30 cellular contexts compared by ENCODE assay signal in the genomic region with DNA sequence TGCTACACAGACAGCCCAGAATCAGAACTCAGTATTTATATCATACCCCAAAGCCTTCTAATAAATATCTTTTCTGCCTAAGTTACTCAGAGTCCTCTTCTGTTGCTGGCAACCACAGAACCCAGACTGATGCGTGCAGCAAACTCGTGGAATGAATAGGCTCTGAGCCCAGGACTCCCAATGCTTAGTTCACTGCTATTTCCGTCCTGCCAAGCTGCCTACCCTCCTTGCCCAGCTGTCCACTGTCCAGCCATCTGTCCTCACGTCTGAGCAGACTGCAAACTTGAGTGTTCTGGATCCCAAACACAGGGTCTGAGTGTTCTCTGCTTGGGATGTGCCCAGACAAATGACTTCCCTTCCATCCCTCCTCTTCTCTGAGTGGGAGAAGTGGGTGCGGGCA. TPM values are rescaled to one million over a fixed set of nuclear protein-coding genes. Genes with fewer than 3 reads are reported as not detected.
A peak's percentile ranks its signal among the peaks of the same experiment; 100 is the strongest.
DNase-seq lines count a peak whose midpoint lies in the region; ATAC-seq and TF ChIP-seq lines count a peak whose summit lies in the region.
"Had no signal": no experiment of that assay in that cellular context is flagged by ENCODE, and none has a peak within 500 bp of the region (broad histone marks: within the 10 kb centered on the region; RNA-seq: fewer than 3 reads in every experiment).

No MANE protein-coding gene starts in this region.

- peaks cover 14% of the 10 kb centered on the region for H3K27me3 Mint-ChIP-seq in GM23338 (ENCODE audit: insufficient read depth, low read depth, poor library complexity)

- H3K4me3 ChIP-seq in GM23338 (no peak overlapping the region), dorsolateral prefrontal cortex (no peak overlapping the region)
- H3K4me3 ChIP-seq: BLaER1 treated with 17β-estradiol and CSF1 and Interleukin-3, amounts not matched to agents 10 nM and 100 nM; tibial artery had no signal

- H3K4me3 Mint-ChIP-seq in GM23338 = no peak overlapping the region
- H3K4me3 Mint-ChIP-seq: activated B cell treated with CpG ODN at 0.5 μM for 24 hours; activated naive CD4-positive, alpha-beta T cell treated with anti-CD3 and anti-CD28 coated beads for 36 hours; activated T-cell treated with anti-CD3 and anti-CD28 coated beads, Interleukin-2, amount 50 U/mL, for 72 hours; neural crest cell had no signal

- H3K4me2 ChIP-seq in GM23338 = peak overlapping the region; percentile 66; the same call in 1 of the 2 replicates
- H3K4me2 ChIP-seq: BLaER1 treated with 17β-estradiol and CSF1 and Interleukin-3, amounts not matched to agents 10 nM and 100 nM had no signal

- intact Hi-C loops in dorsolateral prefrontal cortex (cut with DNase I) = no loop called here

- peaks cover 2% of the 10 kb centered on the region; the same call in 1 of the 3 replicates for H3K36me3 Mint-ChIP-seq in GM23338 (ENCODE audit: low read depth)

- H3K4me1 ChIP-seq in GM23338 (ENCODE audit: insufficient read depth) = peaks cover 27% of the 10 kb centered on the region
- H3K4me1 ChIP-seq: tibial artery had no signal

- H3K9me2 ChIP-seq in GM23338 (ENCODE audit: insufficient read depth) = no peaks in the 10 kb centered on the region

- peaks cover 46% of the 10 kb centered on the region for H3K4me1 Mint-ChIP-seq in GM23338
- H3K4me1 Mint-ChIP-seq: neural crest cell had no signal

- H3K9me3 Mint-ChIP-seq in GM23338 = no peaks in the 10 kb centered on the region
- H3K9me3 Mint-ChIP-seq: activated B cell treated with CpG ODN at 0.5 μM for 24 hours; activated naive CD4-positive, alpha-beta T cell treated with anti-CD3 and anti-CD28 coated beads for 36 hours; activated T-cell treated with anti-CD3 and anti-CD28 coated beads, Interleukin-2, amount 50 U/mL, for 72 hours; neural crest cell had no signal

- H3K27ac Mint-ChIP-seq in GM23338 = no peak overlapping the region
- H3K27ac Mint-ChIP-seq: activated B cell treated with CpG ODN at 0.5 μM for 24 hours; activated naive CD4-positive, alpha-beta T cell treated with anti-CD3 and anti-CD28 coated beads for 36 hours; activated T-cell treated with anti-CD3 and anti-CD28 coated beads, Interleukin-2, amount 50 U/mL, for 72 hours had no signal

- H3K27ac ChIP-seq in GM23338 (ENCODE audit: low read depth) (no peak overlapping the region), dorsolateral prefrontal cortex (peak overlapping the region in 30 of 59 donors; percentile 8 to 88 (median 53))
- H3K27ac ChIP-seq: BLaER1 treated with 17β-estradiol and CSF1 and Interleukin-3, amounts not matched to agents 10 nM and 100 nM; tibial artery had no signal

- TF ChIP-seq CTCF in GM23338 (conservative IDR thresholded peaks at IDR 0.05; ENCODE audit: low read depth in 2 of 2) (no peak), dorsolateral prefrontal cortex (IDR thresholded peaks at IDR 0.05 in 54 of 56, conservative IDR thresholded peaks at IDR 0.05 in 2 of 56; ENCODE audit: low read depth in 1 of 56, partially characterized antibody in 56 of 56) (no peak)

- DNase-seq in AG08396 (ENCODE audit: low spot score) (peak; percentile 32), GM23338 (ENCODE audit: low spot score) (no peak), dorsolateral prefrontal cortex (peak in 7 of 10 donors; percentile 46 to 81 (median 73)), myocyte (ENCODE audit: low read depth) (peak; percentile 94), activated gamma-delta T cell treated with Interleukin-2 at 50 U/mL for 16 hours (no peak), T-helper 9 cell (no peak)
- no peak for DNase-seq in activated naive CD4-positive, alpha-beta T cell treated with anti-CD3 and anti-CD28 coated beads, Interleukin-2, amount 50 U/mL, for 16 hours
- DNase-seq: activated B cell treated with CpG ODN at 0.5 μM for 24 hours; activated CD4-positive, alpha-beta T cell treated with anti-CD3 and anti-CD28 coated beads, Interleukin-2, amount 50 U/mL, for 1 hour; activated naive CD4-positive, alpha-beta T cell treated with anti-CD3 and anti-CD28 coated beads for 36 hours; activated T-cell treated with anti-CD3 and anti-CD28 coated beads, Interleukin-2, amount 50 U/mL, for 72 hours; effector CD4-positive, alpha-beta T cell; GDM1; GOT3; left cardiac atrium; NCI-H1092; NCI-H187 treated with DMSO at 0.1 percent for 48 hours; NCI-H69; SHP77 treated with DMSO at 0.1 percent for 48 hours; stimulated activated naive CD4-positive, alpha-beta T cell treated with Interleukin-2 at 50 U/mL for 16 hours; T1000; tibial artery had no signal

- H3K27me3 ChIP-seq in GM23338 (ENCODE audit: insufficient read depth) (no peaks in the 10 kb centered on the region), dorsolateral prefrontal cortex (peaks cover 0 to 14% (median 0%) of the 10 kb centered on the region in 45 donors)
- H3K27me3 ChIP-seq: BLaER1 treated with 17β-estradiol and CSF1 and Interleukin-3, amounts not matched to agents 10 nM and 100 nM had no signal

- no peak for ATAC-seq in GM23338
- ATAC-seq in GM18858 (IDR thresholded peaks at IDR 0.05; ENCODE audit: unreplicated experiment) = no peak
- ATAC-seq: activated T-cell treated with anti-CD3 and anti-CD28 coated beads, Interleukin-2, amount 50 U/mL, for 72 hours; Panc1; sciatic nerve had no signal

- no peaks in the 10 kb centered on the region for H3K36me3 ChIP-seq in GM23338 (ENCODE audit: insufficient read depth)
- H3K36me3 ChIP-seq: BLaER1 treated with 17β-estradiol and CSF1 and Interleukin-3, amounts not matched to agents 10 nM and 100 nM; tibial artery had no signal

- H4K20me1 ChIP-seq in GM23338 (replicated peaks; ENCODE audit: insufficient read depth) = no peaks in the 10 kb centered on the region

- no peaks in the 10 kb centered on the region for H3K79me2 ChIP-seq in GM23338 (replicated peaks; ENCODE audit: insufficient read depth)

- no peaks in the 10 kb centered on the region for H3F3A ChIP-seq in GM23338 (replicated peaks; ENCODE audit: low read depth)

- no peak overlapping the region for H2AFZ ChIP-seq in GM23338

RNA-seq across cellular contexts. Expression of a gene that starts 19.4 kb away (rescaled TPM):
- 4.9 and 5.7 TPM in 2 replicates for total RNA-seq in GM23338 (2014; rRNA removed; shearing (Covaris generic))
- 3.6 and 3.7 TPM in 2 replicates for polyA plus RNA-seq in GM23338 (2016; fragmentation: Nextera tagmentation; extraction: Ambion mirVana)
- total RNA-seq in dorsolateral prefrontal cortex = 100 to 1,000 TPM in 82 of 120 experiments, 10 to 100 TPM in 38; 31.1 to 171 (median 113) TPM
- total RNA-seq in myocyte = not detected in 2 replicates
- polyA plus RNA-seq in myocyte (2012) = 0.19 TPM
- total RNA-seq: activated B cell treated with CpG ODN at 0.5 μM for 24 hours; activated naive CD4-positive, alpha-beta T cell treated with anti-CD3 and anti-CD28 coated beads for 36 hours; activated T-cell treated with anti-CD3 and anti-CD28 coated beads, Interleukin-2, amount 50 U/mL, for 72 hours; fibroblast of villous mesenchyme; mammary epithelial cell had no signal
- polyA plus RNA-seq: mammary epithelial cell had no signal

RNA-seq across cellular contexts. Expression of a gene that starts 46.2 kb away (rescaled TPM):
- not detected in 2 replicates for total RNA-seq in GM23338 (2014; rRNA removed; shearing (Covaris generic))
- 0.37 and 0.85 TPM in 2 replicates for polyA plus RNA-seq in GM23338 (2016; fragmentation: Nextera tagmentation; extraction: Ambion mirVana)
- total RNA-seq in dorsolateral prefrontal cortex = 1 to 10 TPM in 106 of 120 experiments, under 1 TPM in 14; 0.46 to 6.3 (median 2.3) TPM
- total RNA-seq in myocyte = 23.5 and 34.5 TPM in 2 replicates
- polyA plus RNA-seq in myocyte (2012) = 1.6 TPM
- total RNA-seq: A673 had no signal

Comparison
In these comparisons a context has a peak if more than half of its experiments do, and no peak if none do; other contexts are left out.
1. DNase-seq: peak in AG08396 (single experiment), dorsolateral prefrontal cortex (7 of 10) and myocyte (single experiment); none in GM23338 (single experiment), activated gamma-delta T cell treated with Interleukin-2 at 50 U/mL for 16 hours (single experiment), T-helper 9 cell (single experiment) and activated naive CD4-positive, alpha-beta T cell treated with anti-CD3 and anti-CD28 coated beads, Interleukin-2, amount 50 U/mL, for 16 hours (single experiment).